In the genomic region with DNA sequence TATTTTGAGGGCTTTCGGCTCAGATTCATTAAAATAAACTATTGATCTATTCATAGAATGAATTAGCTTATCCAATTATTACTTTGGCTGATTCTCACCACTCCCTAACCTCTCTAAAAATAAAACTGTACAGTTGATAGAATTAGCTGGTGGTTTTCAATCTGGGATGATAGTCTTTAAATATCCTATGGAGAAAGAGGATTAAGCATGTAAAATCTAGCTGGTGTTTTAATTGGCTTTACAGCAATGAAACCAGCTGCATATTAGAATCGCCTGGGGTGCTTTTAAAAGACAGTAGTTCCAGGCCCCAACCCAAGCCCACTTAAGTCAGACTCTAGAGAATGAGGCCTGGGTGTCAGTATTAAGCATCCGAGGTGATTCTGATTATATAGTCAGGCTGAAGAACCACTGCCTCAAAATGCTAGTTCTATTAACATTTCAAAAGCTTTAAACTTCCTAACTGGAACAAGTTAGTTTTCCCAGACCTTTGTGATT, we compare ENCODE assay signal across 18 cellular contexts.
"Had no signal": no experiment of that assay in that cellular context is flagged by ENCODE, and none has a peak within 500 bp of the region (broad histone marks: within the 10 kb centered on the region; RNA-seq: fewer than 3 reads in every experiment).

No MANE protein-coding gene starts in this region.

- H3K4me3 ChIP-seq: body of pancreas had no signal

- H3K9ac ChIP-seq: KMS-11 had no signal

- DNase-seq: activated CD4-positive, alpha-beta T cell treated with anti-CD3 and anti-CD28 coated beads for 4 hours; activated CD8-positive, alpha-beta memory T cell treated with anti-CD3 and anti-CD28 coated beads, Interleukin-2, amount 50 U/mL, for 48 hours; activated CD8-positive, alpha-beta T cell treated with anti-CD3 and anti-CD28 coated beads, Interleukin-2, amount 10 ng/mL, durations not matched to agents 7 days and 5 days; activated T-cell treated with anti-CD3 and anti-CD28 coated beads, Interleukin-2, amount 50 U/mL, for 1 hour; aorta; body of pancreas; NCI-H1092; NCI-H1417; NCI-H1930; NCI-H2171 treated with DMSO at 0.1 percent for 48 hours; NCI-H226; NCI-H526; NCI-H774; NK-92 treated with Interleukin-12 subunit alpha and Interleukin-12 subunit beta, amount 100 ng/mL, for 24 hours; SHP77 treated with DMSO at 0.1 percent for 48 hours; T-helper 1 cell had no signal

- H3K9me3 ChIP-seq: body of pancreas had no signal

- H3K4me2 ChIP-seq: KMS-11 had no signal

- H3K4me1 ChIP-seq: body of pancreas had no signal

- H3K27me3 ChIP-seq: body of pancreas had no signal

- H3K27ac ChIP-seq: body of pancreas, KMS-11, VCaP had no signal

- ATAC-seq: activated CD8-positive, alpha-beta T cell treated with anti-CD3 and anti-CD28 coated beads, Interleukin-2, amount 10 ng/mL, durations not matched to agents 7 days and 5 days; body of pancreas had no signal
